8 cellular contexts compared by ENCODE assay signal in the genomic region with DNA sequence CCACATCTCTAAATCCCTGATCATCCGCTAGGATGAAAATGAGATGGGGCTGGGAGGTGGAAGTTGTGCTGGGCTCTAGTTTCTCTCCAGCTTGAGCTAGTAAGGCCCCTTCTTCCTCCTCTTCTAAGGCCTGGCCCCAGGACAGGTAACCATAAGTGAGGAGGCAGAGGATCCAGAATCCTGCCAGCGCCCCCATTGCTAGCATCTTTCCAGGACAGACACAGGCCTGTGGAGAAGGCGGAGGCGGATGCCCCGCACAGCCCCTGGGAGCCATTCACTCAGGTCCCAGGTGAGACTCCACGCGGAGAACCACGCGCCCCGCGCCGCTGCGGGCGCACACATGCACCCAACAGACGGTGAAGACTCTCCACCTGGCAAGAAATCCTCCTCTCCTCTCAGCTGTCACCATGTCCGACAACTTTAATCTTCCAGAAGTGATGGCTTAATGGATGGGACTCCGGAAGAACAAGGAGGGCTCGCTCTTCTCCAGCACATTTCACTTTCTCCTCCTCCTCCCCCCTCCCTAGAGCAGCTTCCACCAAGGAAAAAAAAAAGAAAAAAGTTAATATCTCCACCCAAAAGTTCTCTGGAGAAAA. TPM values are rescaled to one million over a fixed set of nuclear protein-coding genes. Genes with fewer than 3 reads are reported as not detected.
DNase-seq lines count a peak whose midpoint lies in the region; ATAC-seq and TF ChIP-seq lines count a peak whose summit lies in the region.

No MANE protein-coding gene starts in this region.

- DNase-seq in BJ (ENCODE audit: low read depth): no peak
- no peak for DNase-seq in epithelial cell of proximal tubule (ENCODE audit: low read depth)
- no peak for DNase-seq in NCI-H187 (lab: John Stamatoyannopoulos, UW)
- no peak for DNase-seq in H4 (ENCODE audit: low spot score)

- POLR2A ChIA-PET in BJ (lab: Charles Lee): no interaction called here

- peaks cover 7% of the 10 kb centered on the region for H3K36me3 Mint-ChIP-seq in nephron (ENCODE audit: low read depth)

- TF ChIP-seq CTCF in BJ (IDR thresholded peaks at IDR 0.05; ENCODE audit: insufficient read depth, low read depth, low read length): no peak
- TF ChIP-seq CTCF in epithelial cell of proximal tubule (conservative IDR thresholded peaks at IDR 0.05; ENCODE audit: low read depth, low read length): peak; percentile 2
- no peak for TF ChIP-seq CTCF in nephron (IDR thresholded peaks at IDR 0.05; ENCODE audit: unreplicated experiment in 3 of 3)

- peaks cover 26% of the 10 kb centered on the region for H3K27me3 Mint-ChIP-seq in nephron (ENCODE audit: low read depth)

- H3K36me3 ChIP-seq in BJ (ENCODE audit: control insufficient read depth, insufficient read depth, low read length): no peaks in the 10 kb centered on the region

- H3K4me3 ChIP-seq in BJ (ENCODE audit: low read depth, low read length) (peak overlapping the region; percentile 77), epithelial cell of proximal tubule (ENCODE audit: low read depth, low read length) (peak overlapping the region; percentile 84)

- H3K4me3 Mint-ChIP-seq in nephron: peak overlapping the region; percentile 92 to 94 (median 92)

- no peak for ATAC-seq in GM18861 (IDR thresholded peaks at IDR 0.05; ENCODE audit: unreplicated experiment)
- no peak for ATAC-seq in GM21723 (IDR thresholded peaks at IDR 0.05; ENCODE audit: unreplicated experiment)

- H3K27me3 ChIP-seq in BJ (ENCODE audit: control insufficient read depth, insufficient read depth, low read length): no peaks in the 10 kb centered on the region

- CTCF ChIA-PET in BJ (lab: Yijun Ruan, JAX): interaction anchor here (1.1 kb wide), 1 partner anchor 19 kb away, joined by 3 read pairs; no protein-coding TSS in a partner anchor

- peaks cover 44% of the 10 kb centered on the region for H3K4me1 Mint-ChIP-seq in nephron

- peak overlapping the region; percentile 78 to 90 (median 82) for H3K27ac Mint-ChIP-seq in nephron

- peaks cover 7% of the 10 kb centered on the region for H3K9me3 Mint-ChIP-seq in nephron

TF ChIP-seq in PFSK-1, 5 proteins besides CTCF, POLR2A, EP300 and RAD21:
- TF ChIP-seq, protein P1, sequence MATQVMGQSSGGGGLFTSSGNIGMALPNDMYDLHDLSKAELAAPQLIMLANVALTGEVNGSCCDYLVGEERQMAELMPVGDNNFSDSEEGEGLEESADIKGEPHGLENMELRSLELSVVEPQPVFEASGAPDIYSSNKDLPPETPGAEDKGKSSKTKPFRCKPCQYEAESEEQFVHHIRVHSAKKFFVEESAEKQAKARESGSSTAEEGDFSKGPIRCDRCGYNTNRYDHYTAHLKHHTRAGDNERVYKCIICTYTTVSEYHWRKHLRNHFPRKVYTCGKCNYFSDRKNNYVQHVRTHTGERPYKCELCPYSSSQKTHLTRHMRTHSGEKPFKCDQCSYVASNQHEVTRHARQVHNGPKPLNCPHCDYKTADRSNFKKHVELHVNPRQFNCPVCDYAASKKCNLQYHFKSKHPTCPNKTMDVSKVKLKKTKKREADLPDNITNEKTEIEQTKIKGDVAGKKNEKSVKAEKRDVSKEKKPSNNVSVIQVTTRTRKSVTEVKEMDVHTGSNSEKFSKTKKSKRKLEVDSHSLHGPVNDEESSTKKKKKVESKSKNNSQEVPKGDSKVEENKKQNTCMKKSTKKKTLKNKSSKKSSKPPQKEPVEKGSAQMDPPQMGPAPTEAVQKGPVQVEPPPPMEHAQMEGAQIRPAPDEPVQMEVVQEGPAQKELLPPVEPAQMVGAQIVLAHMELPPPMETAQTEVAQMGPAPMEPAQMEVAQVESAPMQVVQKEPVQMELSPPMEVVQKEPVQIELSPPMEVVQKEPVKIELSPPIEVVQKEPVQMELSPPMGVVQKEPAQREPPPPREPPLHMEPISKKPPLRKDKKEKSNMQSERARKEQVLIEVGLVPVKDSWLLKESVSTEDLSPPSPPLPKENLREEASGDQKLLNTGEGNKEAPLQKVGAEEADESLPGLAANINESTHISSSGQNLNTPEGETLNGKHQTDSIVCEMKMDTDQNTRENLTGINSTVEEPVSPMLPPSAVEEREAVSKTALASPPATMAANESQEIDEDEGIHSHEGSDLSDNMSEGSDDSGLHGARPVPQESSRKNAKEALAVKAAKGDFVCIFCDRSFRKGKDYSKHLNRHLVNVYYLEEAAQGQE (IDR thresholded peaks at IDR 0.05; ENCODE audit: insufficient read depth in 1 of 2, low read depth in 2 of 2, low read length in 2 of 2): no peak
- TF ChIP-seq POLR2AphosphoS5 (IDR thresholded peaks at IDR 0.05; ENCODE audit: low read depth, low read length): no peak
- TF ChIP-seq SIN3A (IDR thresholded peaks at IDR 0.05; ENCODE audit: borderline replicate concordance, insufficient read depth, low read length): peak; percentile 70; the same call in 1 of the 2 replicates

RNA-seq across cellular contexts. Expression of gene ARSJ, which starts 0.8 kb away (rescaled TPM):
- 18.4 and 24.9 TPM in 2 replicates for polyA plus RNA-seq in BJ (2011; rRNA removed)
- polyA minus RNA-seq in BJ (2011; rRNA and poly(A)+ RNA removed): 20.3 and 24.8 TPM in 2 replicates
- 12.1 TPM for polyA plus RNA-seq in PFSK-1 (2012; ENCODE audit: insufficient read length, low read depth)
- 28.5 and 31.9 TPM in 2 replicates for total RNA-seq in epithelial cell of proximal tubule
- total RNA-seq in H4 (2014; rRNA removed; shearing (Covaris generic)): 21.4 and 24.4 TPM in 2 replicates
